In the genomic region with DNA sequence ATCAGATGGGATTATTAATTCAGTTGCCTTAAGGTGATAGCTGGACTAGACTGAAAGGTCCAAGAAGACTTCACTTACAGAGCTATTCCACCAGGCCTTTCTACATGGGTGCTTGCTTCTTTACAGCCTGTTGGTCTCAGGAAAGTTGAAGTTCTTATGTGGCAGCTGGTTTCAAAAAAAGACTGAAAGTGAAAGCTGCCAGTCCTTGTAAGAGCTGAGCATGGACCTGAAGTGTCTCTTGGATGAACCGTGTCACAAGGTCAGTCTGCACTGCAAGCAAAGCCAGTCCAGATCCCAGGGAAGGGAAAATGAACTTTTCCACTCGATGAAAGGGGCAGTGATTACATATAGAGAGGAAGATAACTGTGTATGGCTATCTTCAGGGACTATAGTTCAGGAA, we compare ENCODE assay signal across 23 cellular contexts.
DNase-seq lines count a peak whose midpoint lies in the region; ATAC-seq, FAIRE-seq and TF ChIP-seq lines count a peak whose summit lies in the region.
"Had no signal": no experiment of that assay in that cellular context is flagged by ENCODE, and none has a peak within 500 bp of the region (broad histone marks: within the 10 kb centered on the region; RNA-seq: fewer than 3 reads in every experiment).

No MANE protein-coding gene starts in this region.

- no peaks in the 10 kb centered on the region; the same call in 1 of the 2 replicates for H3K4me1 ChIP-seq in MM.1S (ENCODE audit: low read length)
- H3K4me1 ChIP-seq in fibroblast of lung (ENCODE audit: control insufficient read depth, extremely low read depth, insufficient read depth, low read length), result no peaks in the 10 kb centered on the region
- H3K4me1 ChIP-seq: adrenal gland, Caco-2, esophagus squamous epithelium had no signal

- H3K9me2 ChIP-seq in MM.1S (replicated peaks; ENCODE audit: insufficient read depth, low read length), result no peaks in the 10 kb centered on the region

- H3K79me2 ChIP-seq in MM.1S (ENCODE audit: low read length), result no peaks in the 10 kb centered on the region
- no peaks in the 10 kb centered on the region for H3K79me2 ChIP-seq in fibroblast of lung (ENCODE audit: control insufficient read depth, insufficient read depth, low read length)

- H3K36me3 ChIP-seq in MM.1S (replicated peaks; ENCODE audit: insufficient read depth, low read length), result no peaks in the 10 kb centered on the region
- no peaks in the 10 kb centered on the region for H3K36me3 ChIP-seq in fibroblast of lung (ENCODE audit: control insufficient read depth, insufficient read depth, low read length)
- H3K36me3 ChIP-seq: adrenal gland, esophagus squamous epithelium, tibial artery had no signal

- H3K27me3 ChIP-seq in MM.1S (replicated peaks; ENCODE audit: insufficient read depth, low read length) (no peaks in the 10 kb centered on the region), fibroblast of lung (ENCODE audit: control insufficient read depth, insufficient read depth, low read length) (no peaks in the 10 kb centered on the region)
- H3K27me3 ChIP-seq: adrenal gland, esophagus squamous epithelium, tibial artery had no signal

- H3K4me2 ChIP-seq in MM.1S (ENCODE audit: low read depth, low read length), result peak overlapping the region; percentile 33; the same call in 1 of the 2 replicates
- H3K4me2 ChIP-seq in fibroblast of lung (ENCODE audit: extremely low read depth, insufficient read depth, low read length), result peak overlapping the region; percentile 30

- no peaks in the 10 kb centered on the region for H3F3A ChIP-seq in MM.1S (ENCODE audit: insufficient read depth, low read length)

- H3K9me3 ChIP-seq in MM.1S (replicated peaks; ENCODE audit: insufficient read depth, low read length), result no peaks in the 10 kb centered on the region
- H3K9me3 ChIP-seq in fibroblast of lung (ENCODE audit: control insufficient read depth, insufficient read depth, low read depth, low read length), result no peaks in the 10 kb centered on the region
- H3K9me3 ChIP-seq: adrenal gland, Caco-2, esophagus squamous epithelium, tibial artery had no signal

- DNase-seq in H54 (ENCODE audit: insufficient read length, low spot score) (no peak), MM.1S (peak; percentile 80), fibroblast of lung (ENCODE audit: low read depth in 2 of 2) (no peak), smooth muscle cell of the brain vasculature (ENCODE audit: low read depth, low spot score) (peak; percentile 7), NCI-H526 treated with DMSO at 0.1 percent for 48 hours (lab: John Stamatoyannopoulos, UW) (no peak), occipital lobe (lab: John Stamatoyannopoulos, UW) (no peak), GM10266 (ENCODE audit: extremely low spot score) (no peak)
- DNase-seq: activated CD4-positive, alpha-beta T cell treated with anti-CD3 and anti-CD28 coated beads for 36 hours; activated effector memory CD4-positive, alpha-beta T cell treated with anti-CD3 and anti-CD28 coated beads, Interleukin-2, amount 50 U/mL, for 16 hours; Caco-2; esophagus squamous epithelium; head of caudate nucleus; MV-4-11; NCI-H2107; NCI-H748 treated with DMSO at 0.1 percent for 48 hours; stimulated activated CD4-positive, alpha-beta T cell treated with anti-CD3 and anti-CD28 coated beads, Interleukin-12 subunit alpha, Interleukin-12 subunit beta, amount 100 ng/mL, for 4 hours; tibial artery had no signal

- no peak overlapping the region for H3K9ac ChIP-seq in MM.1S (ENCODE audit: low read length)
- no peak overlapping the region for H3K9ac ChIP-seq in fibroblast of lung (ENCODE audit: insufficient read depth, low read length)

- ATAC-seq in HG03565 (IDR thresholded peaks at IDR 0.05; ENCODE audit: unreplicated experiment), result no peak
- ATAC-seq: activated CD4-positive, alpha-beta T cell treated with anti-CD3 and anti-CD28 coated beads for 36 hours; stimulated activated effector memory CD8-positive, alpha-beta T cell treated with anti-CD3 and anti-CD28 coated beads, Interleukin-12 subunit alpha, Interleukin-12 subunit beta, amount 100 ng/mL, for 72 hours had no signal

- FAIRE-seq in H54 (lab: Jason Lieb, UNC), result peak; percentile 27
- FAIRE-seq: G401.6, GM12891, RCC 7860 had no signal

- H3K4me3 ChIP-seq in MM.1S (ENCODE audit: low read length) (no peak overlapping the region), fibroblast of lung (replicated peaks in 1 of 4; ENCODE audit: control extremely low read depth in 1 of 4, insufficient read depth in 1 of 4, low read depth in 3 of 4, low read length in 4 of 4) (no peak overlapping the region)
- H3K4me3 ChIP-seq: esophagus squamous epithelium, tibial artery had no signal

- H3K27ac ChIP-seq in MM.1S (ENCODE audit: low read length) (no peak overlapping the region), fibroblast of lung (ENCODE audit: insufficient read depth, low read length) (no peak overlapping the region)
- H3K27ac ChIP-seq: adrenal gland, esophagus squamous epithelium, tibial artery had no signal

- no peak overlapping the region for H2AFZ ChIP-seq in MM.1S (ENCODE audit: low read length)
- H2AFZ ChIP-seq in fibroblast of lung (ENCODE audit: low read length), result peak overlapping the region; percentile 77

- TF ChIP-seq CTCF in MM.1S (IDR thresholded peaks at IDR 0.05; ENCODE audit: low read length), result no peak
- no peak for TF ChIP-seq CTCF in fibroblast of lung (conservative IDR thresholded peaks at IDR 0.05 in 1 of 2, IDR thresholded peaks at IDR 0.05 in 1 of 2; ENCODE audit: low read depth in 1 of 2, low read length in 2 of 2)
- TF ChIP-seq CTCF in GM10266 (IDR thresholded peaks at IDR 0.05; ENCODE audit: control insufficient read depth, insufficient read depth, low read depth, missing control alignments), result no peak

- H4K20me1 ChIP-seq in MM.1S (ENCODE audit: insufficient read depth, low read length) (no peaks in the 10 kb centered on the region), fibroblast of lung (ENCODE audit: control insufficient read depth, extremely low read depth, insufficient read depth, low read length) (no peaks in the 10 kb centered on the region)

- TF ChIP-seq POLR2A in H54 (IDR thresholded peaks at IDR 0.05; ENCODE audit: low read depth, low read length), result no peak

Comparison
In these comparisons a context has a peak if more than half of its experiments do, and no peak if none do; other contexts are left out.
1. DNase-seq: peak in MM.1S (single experiment) and smooth muscle cell of the brain vasculature (single experiment); none in H54 (single experiment), fibroblast of lung (0 of 2), NCI-H526 treated with DMSO at 0.1 percent for 48 hours (single experiment), occipital lobe (single experiment) and GM10266 (single experiment).